24 cellular contexts compared by ENCODE assay signal in genomic region chr7:147438216-147438615, GRCh38.
DNase-seq lines count a peak whose midpoint lies in the region; ATAC-seq lines count a peak whose summit lies in the region.
"Had no signal": no experiment of that assay in that cellular context is flagged by ENCODE, and none has a peak within 500 bp of the region (broad histone marks: within the 10 kb centered on the region; RNA-seq: fewer than 3 reads in every experiment).

No MANE protein-coding gene starts in this region.

- H3K27ac ChIP-seq in ACC112 (ENCODE audit: low read depth, low read length): peak overlapping the region; percentile 31
- H3K27ac ChIP-seq in SJCRH30: no peak overlapping the region
- H3K27ac ChIP-seq: PC-9, SJSA1 had no signal

- no peaks in the 10 kb centered on the region for H3K27me3 ChIP-seq in ACC112 (ENCODE audit: insufficient read depth, low read length)
- H3K27me3 ChIP-seq in skeletal muscle satellite cell (ENCODE audit: control insufficient read depth, insufficient read depth, low read length): no peaks in the 10 kb centered on the region
- no peaks in the 10 kb centered on the region for H3K27me3 ChIP-seq in SJCRH30
- H3K27me3 ChIP-seq: MG63, SJSA1 had no signal

- intact Hi-C loops in left ventricle myocardium superior (cut with micrococcal nuclease): no loop called here

- H3K36me3 ChIP-seq in ACC112 (ENCODE audit: insufficient read depth, low read length) (no peaks in the 10 kb centered on the region), skeletal muscle satellite cell (ENCODE audit: insufficient read depth, low read length) (no peaks in the 10 kb centered on the region), SJCRH30 (no peaks in the 10 kb centered on the region)
- H3K36me3 ChIP-seq: MG63, SJSA1 had no signal

- ATAC-seq in left ventricle myocardium superior: no peak
- ATAC-seq: GM23338, Right ventricle myocardium inferior had no signal

- H3K9me3 ChIP-seq in skeletal muscle satellite cell (replicated peaks; ENCODE audit: low read length): no peaks in the 10 kb centered on the region
- peaks cover 3% of the 10 kb centered on the region; the same call in 1 of the 2 replicates for H3K9me3 ChIP-seq in SJCRH30 (replicated peaks)
- H3K9me3 ChIP-seq: MG63, SJSA1 had no signal

- no peaks in the 10 kb centered on the region for H3K4me1 ChIP-seq in ACC112 (ENCODE audit: control insufficient read depth, insufficient read depth, low read length, unreplicated experiment)
- H3K4me1 ChIP-seq in skeletal muscle satellite cell (ENCODE audit: control insufficient read depth, insufficient read depth, low read length): peaks cover 10% of the 10 kb centered on the region
- no peaks in the 10 kb centered on the region for H3K4me1 ChIP-seq in SJCRH30
- H3K4me1 ChIP-seq: SJSA1 had no signal

- peak; percentile 30 for DNase-seq in HCEC 1CT
- DNase-seq in amniotic stem cell (lab: John Stamatoyannopoulos, UW): peak; percentile 43
- DNase-seq in DMS79 (lab: John Stamatoyannopoulos, UW): no peak
- DNase-seq in left ventricle myocardium superior: no peak
- DNase-seq in SJCRH30: no peak
- DNase-seq: C1 segment of cervical spinal cord; CD4-positive, alpha-beta memory T cell; COR-L47; DMS79 treated with DMSO at 0.1 percent for 48 hours; H9; KBM-7; MG63; NCI-H1105 treated with DMSO at 0.1 percent for 48 hours; NCI-H2029; NCI-H446; NCI-H526; NCI-H82; NK-92 treated with Interleukin-12 subunit alpha and Interleukin-12 subunit beta, amount 100 ng/mL, for 24 hours; PC-9 had no signal

- H3K9ac ChIP-seq in skeletal muscle satellite cell (ENCODE audit: low read depth, low read length): peak overlapping the region; percentile 47

- H3K4me3 ChIP-seq in ACC112 (ENCODE audit: low read depth, low read length) (no peak overlapping the region), skeletal muscle satellite cell (ENCODE audit: low read length) (no peak overlapping the region), SJCRH30 (no peak overlapping the region)
- H3K4me3 ChIP-seq: GM23338, MG63, PC-9, SJSA1 had no signal

- H2AFZ ChIP-seq in ACC112 (ENCODE audit: low read length, unreplicated experiment): no peak overlapping the region
- H2AFZ ChIP-seq: GM23338, PC-9 had no signal

- H3K4me2 ChIP-seq in skeletal muscle satellite cell (ENCODE audit: low read length): no peak overlapping the region
- H3K4me2 ChIP-seq: GM23338, PC-9 had no signal

- H3K79me2 ChIP-seq in ACC112 (ENCODE audit: control insufficient read depth, insufficient read depth, low read length, unreplicated experiment): no peaks in the 10 kb centered on the region

Comparison
In these comparisons a context has a peak if more than half of its experiments do, and no peak if none do; other contexts are left out.
1. DNase-seq: peak in HCEC 1CT (single experiment) and amniotic stem cell (single experiment); none in DMS79 (single experiment), left ventricle myocardium superior (single experiment) and SJCRH30 (0 of 2).